ENCODE assay signal across 1 cellular context in the genomic region with DNA sequence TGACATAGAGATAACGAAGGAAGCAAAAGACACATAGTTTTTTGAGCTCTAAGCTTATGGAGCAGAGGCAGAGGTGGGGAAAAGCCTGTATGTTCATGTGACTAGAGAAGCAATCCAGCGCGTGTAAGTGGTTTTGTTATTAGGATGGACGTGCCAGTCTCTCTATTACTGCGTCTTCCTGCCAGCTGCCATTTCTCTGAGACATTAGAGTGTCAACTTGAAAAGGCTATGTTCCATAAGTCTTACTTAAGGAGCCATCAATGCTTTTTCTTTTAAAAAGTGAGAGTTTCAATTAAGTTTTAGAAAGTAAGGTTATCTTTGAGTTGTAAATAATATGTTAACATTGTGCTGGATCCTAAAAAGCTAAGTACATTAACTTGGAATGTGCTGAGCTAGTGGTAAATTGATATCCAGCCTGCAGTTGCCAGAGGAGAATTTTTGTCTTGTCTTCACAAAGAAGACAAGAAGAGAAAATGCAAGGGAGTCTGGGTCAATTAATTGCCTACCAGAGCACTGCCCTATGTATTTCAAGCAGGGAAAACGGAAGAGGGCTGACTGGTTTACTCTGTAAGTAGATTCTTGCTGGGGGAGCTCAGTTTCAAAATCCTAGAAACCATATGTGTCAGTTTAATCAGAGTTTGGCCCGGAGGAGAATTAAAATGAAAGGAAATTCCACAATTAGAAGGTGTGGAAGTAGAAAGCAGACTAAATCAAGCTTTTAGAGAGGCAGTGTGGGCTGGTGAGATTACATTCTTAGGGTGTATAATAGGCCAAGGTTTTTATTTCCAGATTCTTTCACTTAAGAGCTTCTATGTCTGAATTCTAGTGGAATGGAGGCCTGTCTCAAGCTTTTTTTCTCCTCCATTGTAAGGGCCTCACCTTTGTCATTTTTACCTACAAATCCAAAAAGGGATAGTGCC.
TF ChIP-seq lines count a peak whose summit lies in the region.

No MANE protein-coding gene starts in this region.

TF ChIP-seq in HepG2, 621 proteins besides CTCF, POLR2A, EP300 and RAD21 (continued from another document):
- TF ChIP-seq MTA1 (CRISPR knock-in tag; IDR thresholded peaks at IDR 0.05; ENCODE audit: borderline replicate concordance) (no peak), MYC (CRISPR knock-in tag; IDR thresholded peaks at IDR 0.05; ENCODE audit: borderline replicate concordance) (no peak), ATF7-NPFF (CRISPR knock-in tag; IDR thresholded peaks at IDR 0.05; ENCODE audit: low read depth) (no peak), MAFK (conservative IDR thresholded peaks at IDR 0.05 in 1 of 2, IDR thresholded peaks at IDR 0.05 in 1 of 2; ENCODE audit: low read length in 2 of 2) (0 out of 4 replicates have a peak, but pooled peaks have one; percentile 8 to 24)
